In genomic region chr3:194485876-194486539, GRCh38 we compare ENCODE assay signal across 8 cellular contexts. TPM values are rescaled to one million over a fixed set of nuclear protein-coding genes. Genes with fewer than 3 reads are reported as not detected.
DNase-seq lines count a peak whose midpoint lies in the region; ATAC-seq and TF ChIP-seq lines count a peak whose summit lies in the region.

No MANE protein-coding gene starts in this region.

- peak overlapping the region; percentile 80 to 97 (median 86) for H3K4me3 ChIP-seq in liver (ENCODE audit: low read depth in 1 of 3, low read length in 3 of 3)

- intact Hi-C loops in activated CD4-positive, alpha-beta T cell treated with anti-CD3 and anti-CD28 coated beads for 36 hours (cut with DNase I, micrococcal nuclease), result loop anchor here (1.0 to 5.0 kb wide), 6 partner anchors 99 to 775 kb away; partner anchors contain the start of gene LSG1 (in 2 of the 2)

- POLR2A ChIA-PET in activated CD4-positive, alpha-beta T cell treated with anti-CD3 and anti-CD28 coated beads for 36 hours (lab: Charles Lee), result interaction anchor here (0.6 kb wide), 1 partner anchor 11 kb away, joined by 3 read pairs; no protein-coding TSS in a partner anchor

- no peaks in the 10 kb centered on the region for H3K9me3 ChIP-seq in liver (ENCODE audit: control insufficient read depth in 4 of 4, low read length in 3 of 4)

- H3K9ac ChIP-seq in liver (ENCODE audit: low read depth in 1 of 2, low read length in 2 of 2), result peak overlapping the region; percentile 67 to 93

- H3K4me1 Mint-ChIP-seq in activated CD4-positive, alpha-beta T cell treated with anti-CD3 and anti-CD28 coated beads for 36 hours, result peaks cover 61% of the 10 kb centered on the region

- under 1% methylated on average over 42 of the region's 42 CpGs for WGBS in liver

- H3K27ac ChIP-seq in cingulate gyrus (ENCODE audit: low read depth, low read length) (peak overlapping the region; percentile 79), liver (ENCODE audit: low read depth in 1 of 2, low read length in 2 of 2) (peak overlapping the region; percentile 95 to 96)

- H3K27me3 ChIP-seq in liver (ENCODE audit: control insufficient read depth in 4 of 4, insufficient read depth in 4 of 4, low read length in 3 of 4), result no peaks in the 10 kb centered on the region

- TF ChIP-seq RAD21 in liver (IDR thresholded peaks at IDR 0.05), result peak in 1 of 2 donors; percentile 24

- peak; percentile 7 for ATAC-seq in HG03571 (IDR thresholded peaks at IDR 0.05; ENCODE audit: unreplicated experiment)
- peak; percentile 7 for ATAC-seq in activated CD4-positive, alpha-beta T cell treated with anti-CD3 and anti-CD28 coated beads for 36 hours

- H3K27me3 Mint-ChIP-seq in activated CD4-positive, alpha-beta T cell treated with anti-CD3 and anti-CD28 coated beads for 36 hours, result peaks cover 2% of the 10 kb centered on the region

- no peaks in the 10 kb centered on the region for H3K36me3 ChIP-seq in liver (ENCODE audit: control insufficient read depth in 4 of 4, insufficient read depth in 3 of 4, low read depth in 1 of 4, low read length in 3 of 4)

- H3K4me3 Mint-ChIP-seq in activated CD4-positive, alpha-beta T cell treated with anti-CD3 and anti-CD28 coated beads for 36 hours, result peak overlapping the region; percentile 95

- in situ Hi-C loops in ACHN (cut with HindIII; ENCODE audit: low pct_ligation_motif_present, low pct_unique_long_range_greater_than_20kb, low sequenced_read_pairs), result no loop called here

- peak; percentile 2 for TF ChIP-seq CTCF in liver (IDR thresholded peaks at IDR 0.05; ENCODE audit: low read depth, low read length, missing input control)

- no peaks in the 10 kb centered on the region for H3K9me3 Mint-ChIP-seq in activated CD4-positive, alpha-beta T cell treated with anti-CD3 and anti-CD28 coated beads for 36 hours (ENCODE audit: low read depth)

- peaks cover 11 to 45% (median 30%) of the 10 kb centered on the region in 4 donors for H3K4me1 ChIP-seq in liver (ENCODE audit: control insufficient read depth in 4 of 4, insufficient read depth in 4 of 4, low read length in 3 of 4)

- CTCF ChIA-PET in activated CD4-positive, alpha-beta T cell treated with anti-CD3 and anti-CD28 coated beads for 36 hours (lab: Charles Lee), result interaction anchor here (0.6 to 3.7 kb wide), 6 partner anchors 14 to 1102 kb away, joined by 3 to 48 read pairs (median 4); no protein-coding TSS in a partner anchor

- DNase-seq in ACHN (peak; percentile 51), GM19238 (ENCODE audit: insufficient read length, low spot score) (peak; percentile 46), epidermal melanocyte (ENCODE audit: insufficient read length, low spot score) (no peak)
- peak; percentile 64 for DNase-seq in activated CD4-positive, alpha-beta T cell treated with anti-CD3 and anti-CD28 coated beads for 36 hours
- DNase-seq in stimulated activated CD4-positive, alpha-beta T cell treated with anti-CD3 and anti-CD28 coated beads, TNF-alpha, amount 100 ng/mL, for 4 hours (ENCODE audit: low read depth in 3 of 3), result peak in 2 of 3 experiments; percentile 65 to 67

- H3K27ac Mint-ChIP-seq in activated CD4-positive, alpha-beta T cell treated with anti-CD3 and anti-CD28 coated beads for 36 hours, result peak overlapping the region; percentile 93

- peaks cover 53% of the 10 kb centered on the region for H3K36me3 Mint-ChIP-seq in activated CD4-positive, alpha-beta T cell treated with anti-CD3 and anti-CD28 coated beads for 36 hours (ENCODE audit: low read depth)

TF ChIP-seq in liver, 16 proteins besides CTCF, POLR2A, EP300 and RAD21:
- TF ChIP-seq YY1 (IDR thresholded peaks at IDR 0.05) (peak; percentile 38), HNF4A (conservative IDR thresholded peaks at IDR 0.05) (peak in 1 of 2 donors; percentile 36), REST (IDR thresholded peaks at IDR 0.05) (peak; percentile 56), ZBTB33 (IDR thresholded peaks at IDR 0.05) (no peak), SP1 (IDR thresholded peaks at IDR 0.05) (peak; percentile 37), RXRA (IDR thresholded peaks at IDR 0.05) (peak in 1 of 2 donors; percentile 73), EGR1 (IDR thresholded peaks at IDR 0.05; ENCODE audit: low read depth in 2 of 2) (no peak), TAF1 (conservative IDR thresholded peaks at IDR 0.05) (peak; percentile 41), HNF4G (IDR thresholded peaks at IDR 0.05) (peak; percentile 14), ATF3 (IDR thresholded peaks at IDR 0.05) (no peak), FOXA2 (IDR thresholded peaks at IDR 0.05) (no peak)

RNA-seq across cellular contexts. Expression of gene ATP13A3, which starts 0.8 kb away (rescaled TPM):
- 100 to 1,000 TPM in 1 of 2 experiments, 10 to 100 TPM in 1; 61.4 to 107 TPM for total RNA-seq in activated CD4-positive, alpha-beta T cell treated with anti-CD3 and anti-CD28 coated beads for 36 hours
- total RNA-seq in liver, result 100 to 1,000 TPM in 1 of 2 donors, 10 to 100 TPM in 1; 77.8 to 257 TPM
- 10 to 100 TPM; 33.6 to 35.1 TPM for polyA plus RNA-seq in liver
